Comparison of ENCODE assay signal across 9 cellular contexts in the genomic region with DNA sequence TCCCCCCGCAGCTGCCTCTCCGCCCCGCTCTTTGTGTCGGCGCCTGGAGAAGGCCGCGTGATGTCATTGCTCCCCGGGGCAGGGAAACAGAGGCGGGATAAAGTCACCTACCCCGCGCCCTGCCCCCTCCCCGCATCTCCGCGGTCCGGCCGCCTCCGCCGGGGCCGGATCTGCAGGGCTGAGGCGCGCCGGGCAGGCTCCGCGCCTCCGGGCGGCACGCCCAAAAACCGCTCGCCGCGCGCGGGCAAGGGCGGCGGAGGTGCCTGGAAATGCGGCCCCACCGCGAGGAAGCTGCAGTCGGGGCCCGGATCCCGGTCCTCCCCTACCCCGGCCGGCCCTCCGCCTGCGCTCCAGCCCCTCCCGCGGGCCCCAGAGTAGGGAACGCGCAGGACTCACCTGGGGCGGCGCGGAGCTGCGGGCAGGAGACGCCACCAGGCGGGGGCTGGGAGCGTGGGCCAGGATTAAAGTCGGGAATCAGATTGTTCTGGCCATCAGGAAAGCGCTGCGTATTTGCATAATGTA. TPM values are rescaled to one million over a fixed set of nuclear protein-coding genes. Genes with fewer than 3 reads are reported as not detected.
A peak's percentile ranks its signal among the peaks of the same experiment; 100 is the strongest.
DNase-seq lines count a peak whose midpoint lies in the region; ATAC-seq, FAIRE-seq and TF ChIP-seq lines count a peak whose summit lies in the region.
"Had no signal": no experiment of that assay in that cellular context is flagged by ENCODE, and none has a peak within 500 bp of the region (broad histone marks: within the 10 kb centered on the region; RNA-seq: fewer than 3 reads in every experiment).

TSS of gene FAXC (minus strand) at position 55 of the 522 bp plus-strand sequence. CDS start 302 bp downstream, outside the sequence.

- no peak within 1 kb of the TSS for H3K27ac ChIP-seq in K562 (ENCODE audit: extremely low read depth, low read depth, low read length)

- no peaks in the 10 kb centered on the region for H3K36me3 ChIP-seq in K562 (ENCODE audit: control insufficient read depth, insufficient read depth, low read length)

- in situ Hi-C loops in K562 (cut with MboI) = loop anchor here (25.0 kb wide), 1 partner anchor 388 kb away; no protein-coding TSS in a partner anchor

- intact Hi-C loops in Right ventricle myocardium inferior (cut with DNase I) (no loop called here), cardiac septum (cut with DNase I) (no loop called here), K562 (cut with micrococcal nuclease) (loop anchor here (5.0 kb wide), 1 partner anchor 78 kb away; the partner anchor contains the start of gene PNISR)

- peak within 1 kb of the TSS; percentile 45 for H3K4me3 ChIP-seq in K562
- H3K4me3 ChIP-seq in iPS-18c (ENCODE audit: insufficient read depth, low read depth, low read length) = peak within 1 kb of the TSS; percentile 80
- H3K4me3 ChIP-seq in skeletal muscle cell (ENCODE audit: low read depth, low read length) = peak within 1 kb of the TSS; percentile 62

- no TSS peak for BruUV-seq in K562 (replicated peaks; lab: Mats Ljungman, UMichigan)

- no peak for FAIRE-seq in K562 (lab: Jason Lieb, UNC)

- peaks cover 18 to 43% of the 10 kb centered on the region in 2 experiments; a peak in 4 of 5 replicates for H3K27me3 ChIP-seq in K562 (ENCODE audit: control insufficient read depth in 2 of 2, insufficient read depth in 2 of 2, low read length in 2 of 2)

- H2AFZ ChIP-seq in K562 (ENCODE audit: low read depth, low read length) = peak within 1 kb of the TSS; percentile 64

- H3K9me3 ChIP-seq in K562 (replicated peaks; ENCODE audit: control insufficient read depth, insufficient read depth, low read depth, low read length) (no peaks in the 10 kb centered on the region), iPS-18c (ENCODE audit: control insufficient read depth, insufficient read depth, low read length) (no peaks in the 10 kb centered on the region)

- no peak for TF ChIP-seq EP300 in K562 (IDR thresholded peaks at IDR 0.05; ENCODE audit: low read length)

- POLR2A ChIA-PET in K562 (lab: Yijun Ruan, JAX) = interaction anchor here (0.7 to 0.9 kb wide), 2 partner anchors 11 to 27 kb away, joined by 3 read pairs; no protein-coding TSS in a partner anchor

- DNase-seq in Right ventricle myocardium inferior (ENCODE audit: missing footprints) (peak; percentile 55), cardiac septum (ENCODE audit: low spot score) (no peak), NCI-H748 (lab: John Stamatoyannopoulos, UW; ENCODE audit: unreplicated experiment) (peak; percentile 89), K562 (ENCODE audit: extremely low read depth in 1 of 4, low spot score in 3 of 4) (peak; percentile 28 to 41 (median 38)), skeletal muscle cell (ENCODE audit: low read depth) (no peak)
- DNase-seq in stimulated activated naive CD4-positive, alpha-beta T cell (lab: John Stamatoyannopoulos, UW) = no peak
- DNase-seq: naive B cell had no signal

- H3K4me1 ChIP-seq in K562 (replicated peaks in 1 of 2; ENCODE audit: control insufficient read depth in 2 of 2, insufficient read depth in 2 of 2, low read length in 2 of 2) = peaks cover 0 to 13% of the 10 kb centered on the region in 2 experiments; a peak in 2 of 5 replicates

- peak in 2 of 3 experiments; percentile 5 to 28; a peak in 1 of 6 replicates for TF ChIP-seq CTCF in K562 (IDR thresholded peaks at IDR 0.05 in 2 of 3, conservative IDR thresholded peaks at IDR 0.05 in 1 of 3; ENCODE audit: insufficient read depth in 2 of 3, low read depth in 1 of 3, low read length in 3 of 3)

- peak within 1 kb of the TSS; percentile 55 for H3K4me2 ChIP-seq in K562 (ENCODE audit: insufficient read depth, low read length)

- TF ChIP-seq RAD21 in K562 (CRISPR knock-in tag; conservative IDR thresholded peaks at IDR 0.05 in 1 of 2, IDR thresholded peaks at IDR 0.05 in 1 of 2) = no peak

- ATAC-seq in Right ventricle myocardium inferior = peak; percentile 44
- ATAC-seq in HG02981 (IDR thresholded peaks at IDR 0.05; ENCODE audit: unreplicated experiment) = peak; percentile 39
- peak; percentile 84 for ATAC-seq in K562

- no peaks in the 10 kb centered on the region; the same call in 1 of the 2 replicates for H4K20me1 ChIP-seq in K562 (replicated peaks; ENCODE audit: control insufficient read depth, insufficient read depth, low read length)

- peak within 1 kb of the TSS in 1 of 2 experiments; percentile 77; a peak in 1 of 4 replicates for H3K9ac ChIP-seq in K562 (ENCODE audit: insufficient read depth in 1 of 2, low read depth in 2 of 2, low read length in 2 of 2)

- no peak for TF ChIP-seq POLR2A in K562 (conservative IDR thresholded peaks at IDR 0.05)

- CTCF ChIA-PET in K562 (lab: Yijun Ruan, JAX; ENCODE audit: low intra/inter-chr PET ratio) = no interaction called here

- no peaks in the 10 kb centered on the region for H3K9me1 ChIP-seq in K562 (ENCODE audit: control insufficient read depth, insufficient read depth, low read length)

- H3K79me2 ChIP-seq in K562 (ENCODE audit: control insufficient read depth, insufficient read depth, low read length) = no peaks in the 10 kb centered on the region

- 2% methylated on average over 35 of the region's 59 CpGs for WGBS in K562 (ENCODE audit: insufficient coverage, low coverage, missing lambda C conversion rate)

TF ChIP-seq in K562, 482 proteins besides CTCF, POLR2A, EP300 and RAD21 (continues in another document):
- TF ChIP-seq, protein P1, sequence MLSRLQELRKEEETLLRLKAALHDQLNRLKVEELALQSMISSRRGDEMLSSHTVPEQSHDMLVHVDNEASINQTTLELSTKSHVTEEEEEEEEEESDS (CRISPR knock-in tag; IDR thresholded peaks at IDR 0.05) = no peak
- no peak for TF ChIP-seq ZNF644 (tag; IDR thresholded peaks at IDR 0.05; ENCODE audit: low read depth)
- TF ChIP-seq VEZF1 (CRISPR knock-in tag; IDR thresholded peaks at IDR 0.05) = peak; percentile 45; the same call in 1 of the 2 replicates
- no peak for TF ChIP-seq NR0B1 (IDR thresholded peaks at IDR 0.05; ENCODE audit: partially characterized antibody)
- TF ChIP-seq CREB1 (IDR thresholded peaks at IDR 0.05) = no peak
- no peak for TF ChIP-seq CREB1 (CRISPR knock-in tag; IDR thresholded peaks at IDR 0.05)
- TF ChIP-seq NFE2 (IDR thresholded peaks at IDR 0.05; ENCODE audit: low read depth) = no peak
- TF ChIP-seq E2F6 (IDR thresholded peaks at IDR 0.05; ENCODE audit: borderline replicate concordance in 1 of 2, extremely low read depth in 1 of 2, insufficient read depth in 1 of 2, insufficient read length in 1 of 2, low read depth in 1 of 2, low read length in 1 of 2, poor library complexity in 1 of 2, severe bottlenecking in 1 of 2) = peak in 1 of 2 experiments; percentile 6
- peak; percentile 38; the same call in 1 of the 2 replicates for TF ChIP-seq CXXC5 (CRISPR knock-in tag; IDR thresholded peaks at IDR 0.05)

RNA-seq across cellular contexts. Expression of gene FAXC, which starts in this region (rescaled TPM):
- total RNA-seq in Right ventricle myocardium inferior = not detected
- total RNA-seq in cardiac septum = 0.57 TPM
- total RNA-seq in K562 (2011; cell fraction: chromatin; rRNA removed; ENCODE audit: low replicate concordance) = 0.32 TPM in 1 of 2 replicates, not detected in the other
- total RNA-seq in K562 (2011; cell fraction: nucleolus; rRNA removed) = not detected in 2 replicates
- total RNA-seq in K562 (2011; cell fraction: nucleoplasm; rRNA removed) = 0.37 TPM in 1 of 2 replicates, not detected in the other
- 0.04 TPM in 1 of 2 replicates, not detected in the other for total RNA-seq in K562 (2014; rRNA removed)
- not detected in 2 replicates for total RNA-seq in K562 (2014; rRNA removed; fragmentation: Illumina TruSeq; extraction: Trizol)
- total RNA-seq in K562 (2015; rRNA removed; fragmentation: Illumina TruSeq; extraction: Trizol) = not detected in 2 replicates
- not detected in 2 replicates for total RNA-seq in K562 (2021)
- 0.40 TPM in 1 of 2 replicates, not detected in the other for polyA plus RNA-seq in K562 (2011; rRNA removed)
- 0.10 TPM in 1 of 2 replicates, not detected in the other for polyA plus RNA-seq in K562 (2011; cell fraction: cytosol; rRNA removed)
- polyA plus RNA-seq in K562 (2011; cell fraction: nucleus; rRNA removed) = 0.01 and 0.34 TPM in 2 replicates
- polyA plus RNA-seq in K562 (2012) = 0.17 and 0.18 TPM in 2 replicates
- polyA plus RNA-seq in K562 (2014; fragmentation: Illumina TruSeq; extraction: Trizol) = 0.06 and 0.22 TPM in 2 replicates
- under 1 TPM; 0.13 to 0.14 TPM for polyA plus RNA-seq in K562 (2014; fragmentation: Nextera tagmentation; extraction: Ambion mirVana)
- polyA plus RNA-seq in K562 (2014; rRNA removed) = 0.19 TPM in 1 of 2 replicates, not detected in the other
- polyA minus RNA-seq in K562 (2011; rRNA and poly(A)+ RNA removed) = 0.03 and 0.35 TPM in 2 replicates
- not detected in 2 replicates for polyA minus RNA-seq in K562 (2011; cell fraction: cytosol; rRNA and poly(A)+ RNA removed)
- polyA minus RNA-seq in K562 (2011; cell fraction: nucleus; rRNA and poly(A)+ RNA removed) = 0.11 TPM in 1 of 2 replicates, not detected in the other

Comparison
In these comparisons a context has a peak if more than half of its experiments do, and no peak if none do; other contexts are left out.
1. Peak in DNase-seq and ATAC-seq in Right ventricle myocardium inferior; RNA of the gene not detected or under 1 TPM.
2. Peak in DNase-seq, ATAC-seq, H3K4me3 ChIP-seq and H3K4me2 ChIP-seq in K562; RNA of the gene not detected or under 1 TPM.